ENCODE assay signal across 8 cellular contexts in the genomic region with DNA sequence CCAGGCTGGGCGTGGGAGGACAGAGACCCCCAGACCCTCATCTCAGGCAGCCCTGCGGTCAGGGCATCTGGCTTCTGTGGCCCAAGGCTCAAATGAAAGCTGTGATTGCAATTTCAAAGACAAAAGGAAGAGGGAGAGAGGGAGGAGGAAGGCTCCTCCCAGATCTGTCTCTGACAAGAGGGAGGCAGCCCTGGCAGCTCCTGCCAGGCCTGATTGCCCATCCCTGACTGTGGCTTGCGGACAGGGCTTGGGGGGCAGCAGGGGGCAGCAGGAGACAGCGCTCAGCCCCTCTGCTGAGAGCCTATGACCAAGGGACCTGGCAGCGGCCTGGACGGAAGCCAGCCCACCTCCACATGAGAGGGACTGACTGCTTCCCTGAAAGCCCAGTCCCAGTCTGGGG.
DNase-seq lines count a peak whose midpoint lies in the region; ATAC-seq and TF ChIP-seq lines count a peak whose summit lies in the region.

No MANE protein-coding gene starts in this region.

- POLR2A ChIA-PET in HCT116 (lab: Charles Lee) (no interaction called here), PC-3 (lab: Charles Lee; ENCODE audit: unreplicated experiment) (no interaction called here)

- ATAC-seq in HCT116 (peak; percentile 87), PC-3 (peak; percentile 66), GM21526 (IDR thresholded peaks at IDR 0.05; ENCODE audit: low FRiP score, unreplicated experiment) (no peak), omental fat pad (ENCODE audit: low FRiP score) (no peak)

- TF ChIP-seq RAD21 in HCT116 (IDR thresholded peaks at IDR 0.05; ENCODE audit: low read depth), result peak; percentile 73

- no peaks in the 10 kb centered on the region for H4K20me1 ChIP-seq in HCT116 (ENCODE audit: insufficient read depth)
- no peaks in the 10 kb centered on the region for H4K20me1 ChIP-seq in PC-3 (ENCODE audit: low read length)
- H4K20me1 ChIP-seq in MM.1S (ENCODE audit: insufficient read depth, low read length), result no peaks in the 10 kb centered on the region

- H3K9me3 ChIP-seq in HCT116 (ENCODE audit: control insufficient read depth in 1 of 2, insufficient read depth in 1 of 2, low read depth in 1 of 2, low read length in 2 of 2) (no peaks in the 10 kb centered on the region), PC-3 (ENCODE audit: low read length) (no peaks in the 10 kb centered on the region), iPS-18a (ENCODE audit: control insufficient read depth, low read depth, low read length) (no peaks in the 10 kb centered on the region), MM.1S (replicated peaks; ENCODE audit: insufficient read depth, low read length) (no peaks in the 10 kb centered on the region)

- H3K27ac ChIP-seq in HCT116 (ENCODE audit: low read depth, low read length), result no peak overlapping the region
- no peak overlapping the region for H3K27ac ChIP-seq in PC-3 (ENCODE audit: low read length)
- no peak overlapping the region for H3K27ac ChIP-seq in iPS-18a (ENCODE audit: low read length)
- H3K27ac ChIP-seq in MM.1S (ENCODE audit: low read length), result no peak overlapping the region

- intact Hi-C loops in HCT116 (cut with micrococcal nuclease), result loop anchor here (5.0 kb wide), 1 partner anchor 152 kb away; no protein-coding TSS in a partner anchor
- intact Hi-C loops in PC-3 (cut with micrococcal nuclease), result loop anchor here (10.0 kb wide), 1 partner anchor 89 kb away; a partner anchor contains a TSS

- peak; percentile 18 to 31 (median 21); a peak in 3 of 6 replicates for TF ChIP-seq CTCF in HCT116 (IDR thresholded peaks at IDR 0.05 in 2 of 3, conservative IDR thresholded peaks at IDR 0.05 in 1 of 3; ENCODE audit: borderline replicate concordance in 1 of 3, insufficient read depth in 1 of 3, low read depth in 2 of 3, low read length in 2 of 3)
- TF ChIP-seq CTCF in PC-3 (conservative IDR thresholded peaks at IDR 0.05; ENCODE audit: low read depth, low read length), result peak; percentile 21; the same call in 1 of the 2 replicates
- no peak for TF ChIP-seq CTCF in omental fat pad (IDR thresholded peaks at IDR 0.05)
- no peak for TF ChIP-seq CTCF in MM.1S (IDR thresholded peaks at IDR 0.05; ENCODE audit: low read length)

- H3K79me2 ChIP-seq in HCT116 (ENCODE audit: insufficient read depth, low read length) (no peaks in the 10 kb centered on the region), PC-3 (ENCODE audit: low read length) (no peaks in the 10 kb centered on the region), MM.1S (ENCODE audit: low read length) (no peaks in the 10 kb centered on the region)

- H3K9ac ChIP-seq in HCT116 (ENCODE audit: low read length), result no peak overlapping the region
- no peak overlapping the region for H3K9ac ChIP-seq in PC-3 (ENCODE audit: low read length)
- no peak overlapping the region for H3K9ac ChIP-seq in iPS-18a (ENCODE audit: low read length)
- H3K9ac ChIP-seq in MM.1S (ENCODE audit: low read length), result no peak overlapping the region

- H3K4me3 ChIP-seq in HCT116 (replicated peaks in 1 of 2; ENCODE audit: low read depth in 1 of 2, low read length in 2 of 2) (no peak overlapping the region), PC-3 (ENCODE audit: low read length) (no peak overlapping the region), iPS-18a (ENCODE audit: low read length) (peak overlapping the region; percentile 42), MM.1S (ENCODE audit: low read length) (no peak overlapping the region)

- H3K36me3 ChIP-seq in HCT116 (ENCODE audit: control insufficient read depth in 1 of 2, insufficient read depth in 2 of 2, low read length in 2 of 2) (no peaks in the 10 kb centered on the region), PC-3 (ENCODE audit: low read depth, low read length) (no peaks in the 10 kb centered on the region), iPS-18a (ENCODE audit: control insufficient read depth, low read depth, low read length) (no peaks in the 10 kb centered on the region), MM.1S (replicated peaks; ENCODE audit: insufficient read depth, low read length) (no peaks in the 10 kb centered on the region)

- H3K4me1 ChIP-seq in HCT116 (ENCODE audit: control insufficient read depth in 1 of 2, insufficient read depth in 2 of 2, low read length in 2 of 2) (peaks cover 0 to 5% of the 10 kb centered on the region in 2 experiments; a peak in 1 of 4 replicates), PC-3 (ENCODE audit: insufficient read depth, low read length) (no peaks in the 10 kb centered on the region), iPS-18a (ENCODE audit: control insufficient read depth, low read depth, low read length) (peaks cover 25% of the 10 kb centered on the region), MM.1S (ENCODE audit: low read length) (no peaks in the 10 kb centered on the region)

- no peak overlapping the region for H2AFZ ChIP-seq in HCT116 (ENCODE audit: low read depth, low read length, poor library complexity, severe bottlenecking)
- H2AFZ ChIP-seq in PC-3 (ENCODE audit: low read length), result no peak overlapping the region
- no peak overlapping the region for H2AFZ ChIP-seq in MM.1S (ENCODE audit: low read length)

- CTCF ChIA-PET in HCT116 (lab: Charles Lee), result interaction anchor here (1.0 kb wide), 1 partner anchor 481 kb away, joined by 5 read pairs; no protein-coding TSS in a partner anchor
- CTCF ChIA-PET in PC-3 (lab: Charles Lee), result no interaction called here

- TF ChIP-seq POLR2A in HCT116 (IDR thresholded peaks at IDR 0.05; ENCODE audit: borderline replicate concordance, extremely low read depth, insufficient read depth, insufficient read length), result no peak

- no TSS peak for BruUV-seq in HCT116 (replicated peaks; lab: Mats Ljungman, UMichigan)
- no TSS peak for BruUV-seq in PC-3 (replicated peaks; lab: Mats Ljungman, UMichigan)

- H3K27me3 ChIP-seq in HCT116 (ENCODE audit: insufficient read depth, low read length), result no peaks in the 10 kb centered on the region
- no peaks in the 10 kb centered on the region for H3K27me3 ChIP-seq in PC-3 (ENCODE audit: low read length)
- peaks cover 3% of the 10 kb centered on the region for H3K27me3 ChIP-seq in iPS-18a (ENCODE audit: control insufficient read depth, insufficient read depth, low read length)
- peaks cover 51% of the 10 kb centered on the region for H3K27me3 ChIP-seq in MM.1S (replicated peaks; ENCODE audit: insufficient read depth, low read length)

- H3K4me2 ChIP-seq in HCT116 (ENCODE audit: low read length), result no peak overlapping the region
- H3K4me2 ChIP-seq in PC-3 (ENCODE audit: low read length), result no peak overlapping the region
- H3K4me2 ChIP-seq in MM.1S (ENCODE audit: low read depth, low read length), result no peak overlapping the region

- RAD21 ChIA-PET in HCT116 (lab: Charles Lee; ENCODE audit: low non-redundant PET in 1 of 2, low total read pairs in 2 of 2, uncharacterized antibody in 2 of 2, unreplicated experiment in 2 of 2), result no interaction called here

- H3F3A ChIP-seq in PC-3 (ENCODE audit: low read length, unreplicated experiment) (no peaks in the 10 kb centered on the region), MM.1S (ENCODE audit: insufficient read depth, low read length) (no peaks in the 10 kb centered on the region)

- peak; percentile 3 for DNase-seq in DMS114 treated with DMSO at 0.1 percent for 48 hours (lab: John Stamatoyannopoulos, UW; ENCODE audit: unreplicated experiment)
- peak; percentile 8 for DNase-seq in HCT116 (ENCODE audit: low read depth, low spot score)
- DNase-seq in PC-3, result peak; percentile 35
- no peak for DNase-seq in omental fat pad (ENCODE audit: low spot score)
- no peak for DNase-seq in activated gamma-delta T cell (lab: John Stamatoyannopoulos, UW)
- DNase-seq in MM.1S, result no peak

- H3K9me2 ChIP-seq in HCT116 (ENCODE audit: insufficient read depth), result no peaks in the 10 kb centered on the region
- H3K9me2 ChIP-seq in PC-3 (replicated peaks; ENCODE audit: low read length), result no peaks in the 10 kb centered on the region
- no peaks in the 10 kb centered on the region for H3K9me2 ChIP-seq in MM.1S (replicated peaks; ENCODE audit: insufficient read depth, low read length)

TF ChIP-seq in HCT116, 20 proteins besides CTCF, POLR2A, EP300 and RAD21:
- TF ChIP-seq, protein P1, sequence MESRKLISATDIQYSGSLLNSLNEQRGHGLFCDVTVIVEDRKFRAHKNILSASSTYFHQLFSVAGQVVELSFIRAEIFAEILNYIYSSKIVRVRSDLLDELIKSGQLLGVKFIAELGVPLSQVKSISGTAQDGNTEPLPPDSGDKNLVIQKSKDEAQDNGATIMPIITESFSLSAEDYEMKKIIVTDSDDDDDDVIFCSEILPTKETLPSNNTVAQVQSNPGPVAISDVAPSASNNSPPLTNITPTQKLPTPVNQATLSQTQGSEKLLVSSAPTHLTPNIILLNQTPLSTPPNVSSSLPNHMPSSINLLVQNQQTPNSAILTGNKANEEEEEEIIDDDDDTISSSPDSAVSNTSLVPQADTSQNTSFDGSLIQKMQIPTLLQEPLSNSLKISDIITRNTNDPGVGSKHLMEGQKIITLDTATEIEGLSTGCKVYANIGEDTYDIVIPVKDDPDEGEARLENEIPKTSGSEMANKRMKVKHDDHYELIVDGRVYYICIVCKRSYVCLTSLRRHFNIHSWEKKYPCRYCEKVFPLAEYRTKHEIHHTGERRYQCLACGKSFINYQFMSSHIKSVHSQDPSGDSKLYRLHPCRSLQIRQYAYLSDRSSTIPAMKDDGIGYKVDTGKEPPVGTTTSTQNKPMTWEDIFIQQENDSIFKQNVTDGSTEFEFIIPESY (IDR thresholded peaks at IDR 0.05; ENCODE audit: extremely low read depth, insufficient replicate concordance, low read length), result no peak
- TF ChIP-seq SIN3A (IDR thresholded peaks at IDR 0.05; ENCODE audit: low read depth), result no peak

Comparison
In these comparisons a context has a peak if more than half of its experiments do, and no peak if none do; other contexts are left out.
1. DNase-seq: peak in DMS114 treated with DMSO at 0.1 percent for 48 hours (single experiment), HCT116 (single experiment) and PC-3 (single experiment); none in omental fat pad (single experiment), activated gamma-delta T cell (single experiment) and MM.1S (single experiment).
2. ATAC-seq: peak in HCT116 (single experiment) and PC-3 (single experiment); none in GM21526 (single experiment) and omental fat pad (single experiment).
3. CTCF ChIP-seq: peak in HCT116 (3 of 3) and PC-3 (single experiment); none in omental fat pad (0 of 3) and MM.1S (single experiment).